ENCODE assay signal across 1 cellular context in the genomic region with DNA sequence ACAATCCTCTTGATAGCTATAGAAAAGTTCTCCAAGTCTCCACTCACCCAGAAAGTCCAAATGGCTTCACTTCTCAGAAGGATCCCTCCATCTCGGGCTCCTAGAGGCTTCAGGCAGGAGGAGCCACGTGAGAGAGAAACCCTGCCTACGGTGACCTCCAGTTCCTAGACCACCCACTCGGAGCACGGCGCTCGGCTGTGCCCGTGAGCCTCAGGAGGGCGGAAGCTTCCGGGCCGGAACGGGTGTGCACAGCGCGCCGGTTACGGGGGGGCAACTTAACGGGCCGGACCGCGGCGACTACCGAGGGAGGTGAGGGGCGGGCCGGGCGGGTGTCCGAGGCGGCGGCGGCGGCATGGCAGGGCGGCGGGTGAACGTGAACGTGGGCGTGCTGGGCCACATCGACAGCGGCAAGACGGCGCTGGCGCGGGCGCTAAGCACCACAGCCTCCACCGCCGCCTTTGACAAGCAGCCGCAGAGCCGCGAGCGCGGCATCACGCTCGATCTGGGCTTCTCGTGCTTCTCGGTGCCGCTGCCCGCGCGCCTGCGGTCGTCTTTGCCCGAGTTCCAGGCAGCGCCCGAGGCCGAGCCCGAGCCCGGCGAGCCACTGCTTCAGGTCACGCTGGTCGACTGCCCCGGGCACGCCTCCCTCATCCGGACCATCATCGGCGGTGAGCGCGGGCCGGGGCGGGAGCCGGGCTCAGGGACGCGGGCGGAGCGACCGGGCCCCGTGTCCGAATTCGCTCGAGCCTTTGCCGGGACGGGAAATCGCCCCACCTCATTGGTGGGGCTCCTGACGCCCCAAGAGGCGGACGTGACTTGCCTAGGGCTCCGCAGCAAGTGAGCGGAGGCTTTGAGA.
A peak's percentile ranks its signal among the peaks of the same experiment; 100 is the strongest.
TF ChIP-seq lines count a peak whose summit lies in the region.

A gene with protein sequence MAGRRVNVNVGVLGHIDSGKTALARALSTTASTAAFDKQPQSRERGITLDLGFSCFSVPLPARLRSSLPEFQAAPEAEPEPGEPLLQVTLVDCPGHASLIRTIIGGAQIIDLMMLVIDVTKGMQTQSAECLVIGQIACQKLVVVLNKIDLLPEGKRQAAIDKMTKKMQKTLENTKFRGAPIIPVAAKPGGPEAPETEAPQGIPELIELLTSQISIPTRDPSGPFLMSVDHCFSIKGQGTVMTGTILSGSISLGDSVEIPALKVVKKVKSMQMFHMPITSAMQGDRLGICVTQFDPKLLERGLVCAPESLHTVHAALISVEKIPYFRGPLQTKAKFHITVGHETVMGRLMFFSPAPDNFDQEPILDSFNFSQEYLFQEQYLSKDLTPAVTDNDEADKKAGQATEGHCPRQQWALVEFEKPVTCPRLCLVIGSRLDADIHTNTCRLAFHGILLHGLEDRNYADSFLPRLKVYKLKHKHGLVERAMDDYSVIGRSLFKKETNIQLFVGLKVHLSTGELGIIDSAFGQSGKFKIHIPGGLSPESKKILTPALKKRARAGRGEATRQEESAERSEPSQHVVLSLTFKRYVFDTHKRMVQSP (plus strand): TSS at position 326 of the 856 bp plus-strand sequence. CDS start 27 bp downstream, at position 353.

TF ChIP-seq in HepG2, 621 proteins besides CTCF, POLR2A, EP300 and RAD21 (continued from another document and continues in another):
- TF ChIP-seq SALL1 (CRISPR knock-in tag; IDR thresholded peaks at IDR 0.05) (peak; percentile 92), ZNF296 (CRISPR knock-in tag; conservative IDR thresholded peaks at IDR 0.05) (0 out of 2 replicates have a peak, but pooled peaks have one; percentile 56), PHF20 (CRISPR knock-in tag; IDR thresholded peaks at IDR 0.05) (peak; percentile 93), ZNF253 (CRISPR knock-in tag; IDR thresholded peaks at IDR 0.05; ENCODE audit: borderline replicate concordance) (no peak), ZNF44 (CRISPR knock-in tag; IDR thresholded peaks at IDR 0.05) (peak; percentile 74; the same call in 1 of the 2 replicates), ZNF446 (CRISPR knock-in tag; IDR thresholded peaks at IDR 0.05) (0 out of 2 replicates have a peak, but pooled peaks have one; percentile 16), ZNF570 (CRISPR knock-in tag; IDR thresholded peaks at IDR 0.05; ENCODE audit: borderline replicate concordance) (no peak), FOSL2 (CRISPR knock-in tag; IDR thresholded peaks at IDR 0.05) (peak; percentile 64), AGO2 (optimal IDR thresholded peaks at IDR 0.05; ENCODE audit: low read depth, low read length) (peak; percentile 88), POGZ (CRISPR knock-in tag; IDR thresholded peaks at IDR 0.05) (peak; percentile 99), ZSCAN25 (CRISPR knock-in tag; IDR thresholded peaks at IDR 0.05) (peak; percentile 67; the same call in 1 of the 2 replicates), ZNF331 (CRISPR knock-in tag; IDR thresholded peaks at IDR 0.05) (peak; percentile 93), NCOA5 (CRISPR knock-in tag; IDR thresholded peaks at IDR 0.05) (no peak), IRX3 (CRISPR knock-in tag; IDR thresholded peaks at IDR 0.05; ENCODE audit: borderline replicate concordance, low read depth) (peak; percentile 78; the same call in 1 of the 2 replicates), BHLHE40 (IDR thresholded peaks at IDR 0.05; ENCODE audit: low read length) (peak; percentile 29; the same call in 1 of the 2 replicates), ZNF232 (CRISPR knock-in tag; IDR thresholded peaks at IDR 0.05; ENCODE audit: borderline replicate concordance) (no peak), ZNF10 (CRISPR knock-in tag; IDR thresholded peaks at IDR 0.05; ENCODE audit: borderline replicate concordance, low read depth) (no peak), ZSCAN31 (CRISPR knock-in tag; IDR thresholded peaks at IDR 0.05; ENCODE audit: low read depth) (peak; percentile 87; the same call in 1 of the 2 replicates), NFRKB (IDR thresholded peaks at IDR 0.05) (no peak), ZBTB20 (CRISPR knock-in tag; IDR thresholded peaks at IDR 0.05; ENCODE audit: borderline replicate concordance, low read depth) (peak; percentile 70; the same call in 1 of the 2 replicates), ZSCAN12 (CRISPR knock-in tag; IDR thresholded peaks at IDR 0.05) (peak; percentile 8; the same call in 1 of the 2 replicates), ADNP (CRISPR knock-in tag; IDR thresholded peaks at IDR 0.05) (0 out of 2 replicates have a peak, but pooled peaks have one; percentile 28), ZNF460 (CRISPR knock-in tag; IDR thresholded peaks at IDR 0.05; ENCODE audit: borderline replicate concordance) (no peak; the same call in 1 of the 2 replicates), ZNF431 (CRISPR knock-in tag; IDR thresholded peaks at IDR 0.05; ENCODE audit: borderline replicate concordance, low read depth) (peak; percentile 90), ESRRA (CRISPR knock-in tag; IDR thresholded peaks at IDR 0.05; ENCODE audit: low read depth) (peak; percentile 61; the same call in 1 of the 2 replicates), FOXJ3 (CRISPR knock-in tag; IDR thresholded peaks at IDR 0.05; ENCODE audit: borderline replicate concordance) (no peak), ZFX (CRISPR knock-in tag; IDR thresholded peaks at IDR 0.05; ENCODE audit: low read depth) (peak; percentile 86)
- TF ChIP-seq, protein P1, sequence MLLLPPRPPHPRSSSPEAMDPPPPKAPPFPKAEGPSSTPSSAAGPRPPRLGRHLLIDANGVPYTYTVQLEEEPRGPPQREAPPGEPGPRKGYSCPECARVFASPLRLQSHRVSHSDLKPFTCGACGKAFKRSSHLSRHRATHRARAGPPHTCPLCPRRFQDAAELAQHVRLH (CRISPR knock-in tag; IDR thresholded peaks at IDR 0.05; ENCODE audit: borderline replicate concordance, low read depth) = peak; percentile 58; the same call in 1 of the 2 replicates
- TF ChIP-seq, protein P2, sequence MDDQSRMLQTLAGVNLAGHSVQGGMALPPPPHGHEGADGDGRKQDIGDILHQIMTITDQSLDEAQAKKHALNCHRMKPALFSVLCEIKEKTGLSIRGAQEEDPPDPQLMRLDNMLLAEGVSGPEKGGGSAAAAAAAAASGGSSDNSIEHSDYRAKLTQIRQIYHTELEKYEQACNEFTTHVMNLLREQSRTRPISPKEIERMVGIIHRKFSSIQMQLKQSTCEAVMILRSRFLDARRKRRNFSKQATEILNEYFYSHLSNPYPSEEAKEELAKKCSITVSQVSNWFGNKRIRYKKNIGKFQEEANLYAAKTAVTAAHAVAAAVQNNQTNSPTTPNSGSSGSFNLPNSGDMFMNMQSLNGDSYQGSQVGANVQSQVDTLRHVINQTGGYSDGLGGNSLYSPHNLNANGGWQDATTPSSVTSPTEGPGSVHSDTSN (CRISPR knock-in tag; IDR thresholded peaks at IDR 0.05; ENCODE audit: borderline replicate concordance) = no peak
- TF ChIP-seq, protein P3, sequence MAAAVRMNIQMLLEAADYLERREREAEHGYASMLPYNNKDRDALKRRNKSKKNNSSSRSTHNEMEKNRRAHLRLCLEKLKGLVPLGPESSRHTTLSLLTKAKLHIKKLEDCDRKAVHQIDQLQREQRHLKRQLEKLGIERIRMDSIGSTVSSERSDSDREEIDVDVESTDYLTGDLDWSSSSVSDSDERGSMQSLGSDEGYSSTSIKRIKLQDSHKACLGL (CRISPR knock-in tag; IDR thresholded peaks at IDR 0.05) = peak; percentile 88
- TF ChIP-seq, protein P4, sequence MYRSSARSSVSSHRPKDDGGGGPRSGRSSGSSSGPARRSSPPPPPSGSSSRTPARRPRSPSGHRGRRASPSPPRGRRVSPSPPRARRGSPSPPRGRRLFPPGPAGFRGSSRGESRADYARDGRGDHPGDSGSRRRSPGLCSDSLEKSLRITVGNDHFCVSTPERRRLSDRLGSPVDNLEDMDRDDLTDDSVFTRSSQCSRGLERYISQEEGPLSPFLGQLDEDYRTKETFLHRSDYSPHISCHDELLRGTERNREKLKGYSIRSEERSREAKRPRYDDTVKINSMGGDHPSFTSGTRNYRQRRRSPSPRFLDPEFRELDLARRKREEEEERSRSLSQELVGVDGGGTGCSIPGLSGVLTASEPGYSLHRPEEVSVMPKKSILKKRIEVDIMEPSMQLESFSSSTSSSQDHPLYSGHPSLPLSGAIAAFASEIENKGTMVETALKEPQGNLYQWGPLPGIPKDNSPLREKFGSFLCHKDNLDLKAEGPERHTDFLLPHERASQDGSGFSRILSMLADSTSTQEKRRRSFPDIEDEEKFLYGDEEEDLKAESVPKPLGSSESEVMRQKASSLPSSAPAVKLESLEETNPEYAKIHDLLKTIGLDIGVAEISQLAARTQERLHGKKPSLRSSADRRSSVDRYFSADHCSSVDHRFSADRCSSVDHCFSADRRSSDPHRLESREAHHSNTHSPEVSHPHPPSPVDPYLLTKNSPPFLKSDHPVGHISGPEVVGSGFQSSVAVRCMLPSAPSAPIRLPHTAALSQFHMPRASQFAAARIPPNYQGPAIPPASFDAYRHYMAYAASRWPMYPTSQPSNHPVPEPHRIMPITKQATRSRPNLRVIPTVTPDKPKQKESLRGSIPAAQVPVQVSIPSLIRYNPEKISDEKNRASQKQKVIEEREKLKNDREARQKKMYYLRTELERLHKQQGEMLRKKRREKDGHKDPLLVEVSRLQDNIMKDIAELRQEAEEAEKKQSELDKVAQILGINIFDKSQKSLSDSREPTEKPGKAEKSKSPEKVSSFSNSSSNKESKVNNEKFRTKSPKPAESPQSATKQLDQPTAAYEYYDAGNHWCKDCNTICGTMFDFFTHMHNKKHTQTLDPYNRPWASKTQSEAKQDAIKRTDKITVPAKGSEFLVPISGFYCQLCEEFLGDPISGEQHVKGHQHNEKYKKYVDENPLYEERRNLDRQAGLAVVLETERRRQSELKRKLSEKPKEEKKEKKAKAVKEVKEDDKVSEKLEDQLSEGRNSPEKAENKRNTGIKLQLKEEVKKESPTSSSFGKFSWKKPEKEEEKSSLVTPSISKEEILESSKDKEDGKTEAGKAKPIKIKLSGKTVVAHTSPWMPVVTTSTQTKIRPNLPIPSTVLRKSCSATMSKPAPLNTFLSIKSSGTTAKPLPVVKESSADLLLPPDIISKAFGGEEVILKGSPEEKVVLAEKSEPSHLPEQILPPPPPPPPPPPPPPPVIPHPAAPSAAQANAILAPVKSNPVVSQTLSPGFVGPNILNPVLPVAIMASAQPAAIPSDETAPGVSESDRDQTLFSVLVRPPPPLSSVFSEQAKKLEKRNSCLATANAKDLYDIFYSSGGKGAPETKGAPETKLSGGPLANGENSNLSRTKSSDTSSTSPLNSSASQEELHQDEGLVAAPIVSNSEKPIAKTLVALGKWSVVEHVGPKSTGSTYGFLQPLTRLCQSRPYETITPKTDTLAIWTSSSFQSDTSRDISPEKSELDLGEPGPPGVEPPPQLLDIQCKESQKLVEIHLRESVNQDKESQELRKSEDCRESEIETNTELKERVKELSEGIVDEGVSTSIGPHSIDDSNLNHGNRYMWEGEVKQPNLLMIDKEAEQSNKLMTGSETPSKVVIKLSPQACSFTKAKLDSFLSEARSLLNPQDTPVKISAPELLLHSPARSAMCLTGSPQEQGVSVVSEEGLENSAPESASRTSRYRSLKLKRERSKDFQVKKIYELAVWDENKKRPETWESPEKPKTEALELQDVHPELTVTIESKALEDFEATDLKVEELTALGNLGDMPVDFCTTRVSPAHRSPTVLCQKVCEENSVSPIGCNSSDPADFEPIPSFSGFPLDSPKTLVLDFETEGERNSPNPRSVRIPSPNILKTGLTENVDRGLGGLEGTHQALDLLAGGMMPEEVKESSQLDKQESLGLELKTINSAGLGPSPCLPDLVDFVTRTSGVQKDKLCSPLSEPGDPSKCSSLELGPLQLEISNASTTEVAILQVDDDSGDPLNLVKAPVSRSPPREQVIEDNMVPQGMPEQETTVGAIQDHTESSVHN (CRISPR knock-in tag; IDR thresholded peaks at IDR 0.05) = no peak
- TF ChIP-seq, protein P5, sequence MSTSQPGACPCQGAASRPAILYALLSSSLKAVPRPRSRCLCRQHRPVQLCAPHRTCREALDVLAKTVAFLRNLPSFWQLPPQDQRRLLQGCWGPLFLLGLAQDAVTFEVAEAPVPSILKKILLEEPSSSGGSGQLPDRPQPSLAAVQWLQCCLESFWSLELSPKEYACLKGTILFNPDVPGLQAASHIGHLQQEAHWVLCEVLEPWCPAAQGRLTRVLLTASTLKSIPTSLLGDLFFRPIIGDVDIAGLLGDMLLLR (CRISPR knock-in tag; IDR thresholded peaks at IDR 0.05) = peak; percentile 96
- TF ChIP-seq, protein P6, sequence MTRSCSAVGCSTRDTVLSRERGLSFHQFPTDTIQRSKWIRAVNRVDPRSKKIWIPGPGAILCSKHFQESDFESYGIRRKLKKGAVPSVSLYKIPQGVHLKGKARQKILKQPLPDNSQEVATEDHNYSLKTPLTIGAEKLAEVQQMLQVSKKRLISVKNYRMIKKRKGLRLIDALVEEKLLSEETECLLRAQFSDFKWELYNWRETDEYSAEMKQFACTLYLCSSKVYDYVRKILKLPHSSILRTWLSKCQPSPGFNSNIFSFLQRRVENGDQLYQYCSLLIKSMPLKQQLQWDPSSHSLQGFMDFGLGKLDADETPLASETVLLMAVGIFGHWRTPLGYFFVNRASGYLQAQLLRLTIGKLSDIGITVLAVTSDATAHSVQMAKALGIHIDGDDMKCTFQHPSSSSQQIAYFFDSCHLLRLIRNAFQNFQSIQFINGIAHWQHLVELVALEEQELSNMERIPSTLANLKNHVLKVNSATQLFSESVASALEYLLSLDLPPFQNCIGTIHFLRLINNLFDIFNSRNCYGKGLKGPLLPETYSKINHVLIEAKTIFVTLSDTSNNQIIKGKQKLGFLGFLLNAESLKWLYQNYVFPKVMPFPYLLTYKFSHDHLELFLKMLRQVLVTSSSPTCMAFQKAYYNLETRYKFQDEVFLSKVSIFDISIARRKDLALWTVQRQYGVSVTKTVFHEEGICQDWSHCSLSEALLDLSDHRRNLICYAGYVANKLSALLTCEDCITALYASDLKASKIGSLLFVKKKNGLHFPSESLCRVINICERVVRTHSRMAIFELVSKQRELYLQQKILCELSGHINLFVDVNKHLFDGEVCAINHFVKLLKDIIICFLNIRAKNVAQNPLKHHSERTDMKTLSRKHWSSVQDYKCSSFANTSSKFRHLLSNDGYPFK (CRISPR knock-in tag; IDR thresholded peaks at IDR 0.05; ENCODE audit: borderline replicate concordance) = peak; percentile 93
- TF ChIP-seq, protein P7, sequence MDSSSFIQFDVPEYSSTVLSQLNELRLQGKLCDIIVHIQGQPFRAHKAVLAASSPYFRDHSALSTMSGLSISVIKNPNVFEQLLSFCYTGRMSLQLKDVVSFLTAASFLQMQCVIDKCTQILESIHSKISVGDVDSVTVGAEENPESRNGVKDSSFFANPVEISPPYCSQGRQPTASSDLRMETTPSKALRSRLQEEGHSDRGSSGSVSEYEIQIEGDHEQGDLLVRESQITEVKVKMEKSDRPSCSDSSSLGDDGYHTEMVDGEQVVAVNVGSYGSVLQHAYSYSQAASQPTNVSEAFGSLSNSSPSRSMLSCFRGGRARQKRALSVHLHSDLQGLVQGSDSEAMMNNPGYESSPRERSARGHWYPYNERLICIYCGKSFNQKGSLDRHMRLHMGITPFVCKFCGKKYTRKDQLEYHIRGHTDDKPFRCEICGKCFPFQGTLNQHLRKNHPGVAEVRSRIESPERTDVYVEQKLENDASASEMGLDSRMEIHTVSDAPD (CRISPR knock-in tag; IDR thresholded peaks at IDR 0.05) = peak; percentile 74; the same call in 1 of the 2 replicates
- TF ChIP-seq, protein P8, sequence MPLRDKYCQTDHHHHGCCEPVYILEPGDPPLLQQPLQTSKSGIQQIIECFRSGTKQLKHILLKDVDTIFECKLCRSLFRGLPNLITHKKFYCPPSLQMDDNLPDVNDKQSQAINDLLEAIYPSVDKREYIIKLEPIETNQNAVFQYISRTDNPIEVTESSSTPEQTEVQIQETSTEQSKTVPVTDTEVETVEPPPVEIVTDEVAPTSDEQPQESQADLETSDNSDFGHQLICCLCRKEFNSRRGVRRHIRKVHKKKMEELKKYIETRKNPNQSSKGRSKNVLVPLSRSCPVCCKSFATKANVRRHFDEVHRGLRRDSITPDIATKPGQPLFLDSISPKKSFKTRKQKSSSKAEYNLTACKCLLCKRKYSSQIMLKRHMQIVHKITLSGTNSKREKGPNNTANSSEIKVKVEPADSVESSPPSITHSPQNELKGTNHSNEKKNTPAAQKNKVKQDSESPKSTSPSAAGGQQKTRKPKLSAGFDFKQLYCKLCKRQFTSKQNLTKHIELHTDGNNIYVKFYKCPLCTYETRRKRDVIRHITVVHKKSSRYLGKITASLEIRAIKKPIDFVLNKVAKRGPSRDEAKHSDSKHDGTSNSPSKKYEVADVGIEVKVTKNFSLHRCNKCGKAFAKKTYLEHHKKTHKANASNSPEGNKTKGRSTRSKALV (CRISPR knock-in tag; IDR thresholded peaks at IDR 0.05) = no peak
